Comparison of ENCODE assay signal across 8 cellular contexts in genomic region chr1:172359531-172359991, GRCh38.
DNase-seq lines count a peak whose midpoint lies in the region; ATAC-seq and TF ChIP-seq lines count a peak whose summit lies in the region.

No MANE protein-coding gene starts in this region.

- no peak overlapping the region for H3K18ac ChIP-seq in mesenchymal stem cell (ENCODE audit: low read depth in 1 of 2, low read length in 2 of 2)

- H2BK5ac ChIP-seq in mesenchymal stem cell (ENCODE audit: low read depth, low read length, poor library complexity, severe bottlenecking) = no peak overlapping the region

- H3K9ac ChIP-seq in mesenchymal stem cell (ENCODE audit: low read length) = peak overlapping the region; percentile 84

- no peaks in the 10 kb centered on the region for H3K27me3 Mint-ChIP-seq in CD4-positive, alpha-beta memory T cell

- H3K4me1 ChIP-seq in CD4-positive, alpha-beta memory T cell (ENCODE audit: insufficient read depth, low read length) = peaks cover 59% of the 10 kb centered on the region
- H3K4me1 ChIP-seq in mesenchymal stem cell (ENCODE audit: control insufficient read depth, insufficient read depth, low read depth, low read length) = peaks cover 5% of the 10 kb centered on the region

- H2AK5ac ChIP-seq in mesenchymal stem cell (ENCODE audit: low read length, severe bottlenecking) = no peak overlapping the region

- CTCF ChIA-PET in CD4-positive, alpha-beta memory T cell (lab: Charles Lee; ENCODE audit: partially characterized antibody) = interaction anchor here (0.8 to 5.9 kb wide), 8 partner anchors 17 to 597 kb away, joined by 3 to 26 read pairs (median 6); no protein-coding TSS in a partner anchor

- H3K4me2 ChIP-seq in mesenchymal stem cell (ENCODE audit: low read length, poor library complexity, severe bottlenecking) = no peak overlapping the region

- no peak for TF ChIP-seq CTCF in GM10266 (IDR thresholded peaks at IDR 0.05; ENCODE audit: control insufficient read depth, insufficient read depth, low read depth, missing control alignments)

- H3K36me3 Mint-ChIP-seq in CD4-positive, alpha-beta memory T cell = no peaks in the 10 kb centered on the region

- peak overlapping the region in 6 of 7 donors; percentile 73 to 95 (median 90) for H3K27ac Mint-ChIP-seq in CD4-positive, alpha-beta memory T cell

- no peak overlapping the region for H2BK15ac ChIP-seq in mesenchymal stem cell (ENCODE audit: low read depth, poor library complexity, severe bottlenecking)

- H3K4me3 Mint-ChIP-seq in CD4-positive, alpha-beta memory T cell = peak overlapping the region in 7 of 8 donors; percentile 21 to 84 (median 74)

- H3K4ac ChIP-seq in mesenchymal stem cell (ENCODE audit: low read depth in 1 of 2, low read length in 2 of 2) = peak overlapping the region in 1 of 2 experiments; percentile 51

- H4K8ac ChIP-seq in mesenchymal stem cell (ENCODE audit: low read length) = no peak overlapping the region

- no peak overlapping the region for H4K91ac ChIP-seq in mesenchymal stem cell (ENCODE audit: low read length)

- POLR2A ChIA-PET in CD4-positive, alpha-beta memory T cell (lab: Charles Lee; ENCODE audit: partially characterized antibody) = interaction anchor here (0.6 to 3.2 kb wide), 12 partner anchors 9 to 535 kb away, joined by 3 to 61 read pairs (median 4); partner anchors contain the start of gene SUCO

- no peaks in the 10 kb centered on the region for H3K9me3 Mint-ChIP-seq in CD4-positive, alpha-beta memory T cell

- no peak overlapping the region for H2BK12ac ChIP-seq in mesenchymal stem cell (ENCODE audit: low read length in 2 of 2)

- 0% methylated on average over 3 of the region's 3 CpGs for WGBS in mesenchymal stem cell

- intact Hi-C loops in CD4-positive, alpha-beta memory T cell (cut with micrococcal nuclease) = no loop called here

- ATAC-seq in GM21528 (IDR thresholded peaks at IDR 0.05; ENCODE audit: low FRiP score, unreplicated experiment) (no peak), GM21390 (IDR thresholded peaks at IDR 0.05; ENCODE audit: unreplicated experiment) (no peak)

- H3K14ac ChIP-seq in mesenchymal stem cell (ENCODE audit: low read length in 2 of 2) = no peak overlapping the region

- H3K27me3 ChIP-seq in CD4-positive, alpha-beta memory T cell (ENCODE audit: insufficient read depth, low read length) = no peaks in the 10 kb centered on the region
- no peaks in the 10 kb centered on the region for H3K27me3 ChIP-seq in mesenchymal stem cell (ENCODE audit: control insufficient read depth in 1 of 2, insufficient read depth in 1 of 2, low read length in 2 of 2)

- H3K23ac ChIP-seq in mesenchymal stem cell (ENCODE audit: low read length in 2 of 2) = no peak overlapping the region

- H3K27ac ChIP-seq in CD4-positive, alpha-beta memory T cell (ENCODE audit: low read depth, low read length) = peak overlapping the region; percentile 56
- peak overlapping the region; percentile 98 for H3K27ac ChIP-seq in mesenchymal stem cell (ENCODE audit: low read length, poor library complexity, severe bottlenecking)

- peaks cover 5% of the 10 kb centered on the region for H3K79me1 ChIP-seq in mesenchymal stem cell (replicated peaks; ENCODE audit: low read length, poor library complexity, severe bottlenecking)

- no peaks in the 10 kb centered on the region for H3K36me3 ChIP-seq in CD4-positive, alpha-beta memory T cell (ENCODE audit: insufficient read depth, low read length)
- no peaks in the 10 kb centered on the region for H3K36me3 ChIP-seq in mesenchymal stem cell (ENCODE audit: control insufficient read depth in 1 of 2, insufficient read depth in 2 of 2, low read depth in 1 of 2, low read length in 2 of 2)

- H2AFZ ChIP-seq in mesenchymal stem cell (ENCODE audit: low read depth, low read length) = no peak overlapping the region

- peaks cover 5 to 47% (median 33%) of the 10 kb centered on the region in 4 donors for H3K4me1 Mint-ChIP-seq in CD4-positive, alpha-beta memory T cell

- no peak overlapping the region for H2BK120ac ChIP-seq in mesenchymal stem cell (ENCODE audit: low read depth, low read length)

- no peaks in the 10 kb centered on the region for H3K9me3 ChIP-seq in CD4-positive, alpha-beta memory T cell (ENCODE audit: control insufficient read depth in 1 of 2, low read length in 2 of 2)
- no peaks in the 10 kb centered on the region for H3K9me3 ChIP-seq in mesenchymal stem cell (ENCODE audit: control insufficient read depth, low read length)

- no peak for DNase-seq in CD4-positive, alpha-beta memory T cell
- DNase-seq in NCI-H1092 (lab: John Stamatoyannopoulos, UW) (peak; percentile 53), amniotic epithelial cell (ENCODE audit: low read depth) (peak; percentile 69), mesenchymal stem cell (peak; percentile 66), putamen (ENCODE audit: low spot score) (no peak), GM10266 (ENCODE audit: extremely low spot score) (no peak)

- no peak overlapping the region for H3K4me3 ChIP-seq in CD4-positive, alpha-beta memory T cell (ENCODE audit: low read length in 2 of 2)
- peak overlapping the region in 1 of 2 experiments; percentile 61 for H3K4me3 ChIP-seq in mesenchymal stem cell (ENCODE audit: insufficient read depth in 1 of 2, low read depth in 1 of 2, low read length in 2 of 2)

Comparison
In these comparisons a context has a peak if more than half of its experiments do, and no peak if none do; other contexts are left out.
1. DNase-seq: peak in NCI-H1092 (single experiment), amniotic epithelial cell (single experiment) and mesenchymal stem cell (single experiment); none in CD4-positive, alpha-beta memory T cell (0 of 5), putamen (single experiment) and GM10266 (single experiment).